1 cellular context compared by ENCODE assay signal in the genomic region with DNA sequence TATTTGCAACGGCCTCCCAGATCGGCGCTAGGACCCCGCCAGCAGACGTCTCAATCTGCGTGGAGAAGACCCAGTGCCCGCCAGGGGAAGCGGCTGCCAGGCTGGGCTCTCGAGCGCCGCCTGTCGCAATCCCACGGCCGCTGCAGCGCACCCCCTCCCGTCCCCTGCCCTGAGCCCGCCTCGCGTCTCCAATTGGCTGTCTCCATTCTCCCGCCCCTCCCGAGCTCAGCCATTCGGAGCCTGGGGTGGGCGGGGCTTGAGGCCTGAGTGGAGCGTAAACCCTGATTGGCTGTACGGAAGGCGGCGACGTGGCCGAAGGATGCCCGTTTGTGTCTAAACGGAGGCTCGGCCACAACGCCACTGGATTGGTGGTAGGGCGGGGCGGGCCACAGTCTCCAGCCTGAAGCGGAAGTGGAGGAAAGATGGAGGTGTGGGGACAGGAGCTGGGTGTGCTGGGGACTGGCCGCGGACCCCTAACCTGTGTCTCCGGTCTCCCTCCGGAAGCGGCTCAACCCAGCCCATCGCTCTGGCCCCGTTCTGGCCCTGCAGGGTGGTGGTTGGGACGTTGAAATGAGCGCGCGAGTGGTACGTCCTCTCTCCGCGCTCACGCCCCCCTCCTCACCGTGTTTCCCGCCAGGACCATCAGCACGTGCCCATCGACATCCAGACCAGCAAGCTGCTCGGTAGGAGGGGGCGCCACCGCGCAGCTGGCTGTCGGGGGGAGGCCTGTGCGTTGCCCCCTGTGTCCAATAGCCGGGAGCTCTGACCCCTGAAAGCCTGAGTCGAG.
TF ChIP-seq lines count a peak whose summit lies in the region.

A gene with protein sequence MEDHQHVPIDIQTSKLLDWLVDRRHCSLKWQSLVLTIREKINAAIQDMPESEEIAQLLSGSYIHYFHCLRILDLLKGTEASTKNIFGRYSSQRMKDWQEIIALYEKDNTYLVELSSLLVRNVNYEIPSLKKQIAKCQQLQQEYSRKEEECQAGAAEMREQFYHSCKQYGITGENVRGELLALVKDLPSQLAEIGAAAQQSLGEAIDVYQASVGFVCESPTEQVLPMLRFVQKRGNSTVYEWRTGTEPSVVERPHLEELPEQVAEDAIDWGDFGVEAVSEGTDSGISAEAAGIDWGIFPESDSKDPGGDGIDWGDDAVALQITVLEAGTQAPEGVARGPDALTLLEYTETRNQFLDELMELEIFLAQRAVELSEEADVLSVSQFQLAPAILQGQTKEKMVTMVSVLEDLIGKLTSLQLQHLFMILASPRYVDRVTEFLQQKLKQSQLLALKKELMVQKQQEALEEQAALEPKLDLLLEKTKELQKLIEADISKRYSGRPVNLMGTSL (plus strand): TSS at position 389 of the 787 bp plus-strand sequence. CDS start 34 bp downstream, at position 423.

TF ChIP-seq in HepG2, 621 proteins besides CTCF, POLR2A, EP300 and RAD21 (continued from another document and continues in another):
- TF ChIP-seq, protein P1, sequence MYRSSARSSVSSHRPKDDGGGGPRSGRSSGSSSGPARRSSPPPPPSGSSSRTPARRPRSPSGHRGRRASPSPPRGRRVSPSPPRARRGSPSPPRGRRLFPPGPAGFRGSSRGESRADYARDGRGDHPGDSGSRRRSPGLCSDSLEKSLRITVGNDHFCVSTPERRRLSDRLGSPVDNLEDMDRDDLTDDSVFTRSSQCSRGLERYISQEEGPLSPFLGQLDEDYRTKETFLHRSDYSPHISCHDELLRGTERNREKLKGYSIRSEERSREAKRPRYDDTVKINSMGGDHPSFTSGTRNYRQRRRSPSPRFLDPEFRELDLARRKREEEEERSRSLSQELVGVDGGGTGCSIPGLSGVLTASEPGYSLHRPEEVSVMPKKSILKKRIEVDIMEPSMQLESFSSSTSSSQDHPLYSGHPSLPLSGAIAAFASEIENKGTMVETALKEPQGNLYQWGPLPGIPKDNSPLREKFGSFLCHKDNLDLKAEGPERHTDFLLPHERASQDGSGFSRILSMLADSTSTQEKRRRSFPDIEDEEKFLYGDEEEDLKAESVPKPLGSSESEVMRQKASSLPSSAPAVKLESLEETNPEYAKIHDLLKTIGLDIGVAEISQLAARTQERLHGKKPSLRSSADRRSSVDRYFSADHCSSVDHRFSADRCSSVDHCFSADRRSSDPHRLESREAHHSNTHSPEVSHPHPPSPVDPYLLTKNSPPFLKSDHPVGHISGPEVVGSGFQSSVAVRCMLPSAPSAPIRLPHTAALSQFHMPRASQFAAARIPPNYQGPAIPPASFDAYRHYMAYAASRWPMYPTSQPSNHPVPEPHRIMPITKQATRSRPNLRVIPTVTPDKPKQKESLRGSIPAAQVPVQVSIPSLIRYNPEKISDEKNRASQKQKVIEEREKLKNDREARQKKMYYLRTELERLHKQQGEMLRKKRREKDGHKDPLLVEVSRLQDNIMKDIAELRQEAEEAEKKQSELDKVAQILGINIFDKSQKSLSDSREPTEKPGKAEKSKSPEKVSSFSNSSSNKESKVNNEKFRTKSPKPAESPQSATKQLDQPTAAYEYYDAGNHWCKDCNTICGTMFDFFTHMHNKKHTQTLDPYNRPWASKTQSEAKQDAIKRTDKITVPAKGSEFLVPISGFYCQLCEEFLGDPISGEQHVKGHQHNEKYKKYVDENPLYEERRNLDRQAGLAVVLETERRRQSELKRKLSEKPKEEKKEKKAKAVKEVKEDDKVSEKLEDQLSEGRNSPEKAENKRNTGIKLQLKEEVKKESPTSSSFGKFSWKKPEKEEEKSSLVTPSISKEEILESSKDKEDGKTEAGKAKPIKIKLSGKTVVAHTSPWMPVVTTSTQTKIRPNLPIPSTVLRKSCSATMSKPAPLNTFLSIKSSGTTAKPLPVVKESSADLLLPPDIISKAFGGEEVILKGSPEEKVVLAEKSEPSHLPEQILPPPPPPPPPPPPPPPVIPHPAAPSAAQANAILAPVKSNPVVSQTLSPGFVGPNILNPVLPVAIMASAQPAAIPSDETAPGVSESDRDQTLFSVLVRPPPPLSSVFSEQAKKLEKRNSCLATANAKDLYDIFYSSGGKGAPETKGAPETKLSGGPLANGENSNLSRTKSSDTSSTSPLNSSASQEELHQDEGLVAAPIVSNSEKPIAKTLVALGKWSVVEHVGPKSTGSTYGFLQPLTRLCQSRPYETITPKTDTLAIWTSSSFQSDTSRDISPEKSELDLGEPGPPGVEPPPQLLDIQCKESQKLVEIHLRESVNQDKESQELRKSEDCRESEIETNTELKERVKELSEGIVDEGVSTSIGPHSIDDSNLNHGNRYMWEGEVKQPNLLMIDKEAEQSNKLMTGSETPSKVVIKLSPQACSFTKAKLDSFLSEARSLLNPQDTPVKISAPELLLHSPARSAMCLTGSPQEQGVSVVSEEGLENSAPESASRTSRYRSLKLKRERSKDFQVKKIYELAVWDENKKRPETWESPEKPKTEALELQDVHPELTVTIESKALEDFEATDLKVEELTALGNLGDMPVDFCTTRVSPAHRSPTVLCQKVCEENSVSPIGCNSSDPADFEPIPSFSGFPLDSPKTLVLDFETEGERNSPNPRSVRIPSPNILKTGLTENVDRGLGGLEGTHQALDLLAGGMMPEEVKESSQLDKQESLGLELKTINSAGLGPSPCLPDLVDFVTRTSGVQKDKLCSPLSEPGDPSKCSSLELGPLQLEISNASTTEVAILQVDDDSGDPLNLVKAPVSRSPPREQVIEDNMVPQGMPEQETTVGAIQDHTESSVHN (CRISPR knock-in tag; IDR thresholded peaks at IDR 0.05): peak; percentile 94; the same call in 1 of the 2 replicates
- peak; percentile 99 for TF ChIP-seq KDM5B (CRISPR knock-in tag; IDR thresholded peaks at IDR 0.05; ENCODE audit: borderline replicate concordance)
- 0 out of 2 replicates have a peak, but pooled peaks have one; percentile 65 for TF ChIP-seq ZNF550 (CRISPR knock-in tag; IDR thresholded peaks at IDR 0.05; ENCODE audit: borderline replicate concordance)
- TF ChIP-seq ZNF709 (CRISPR knock-in tag; IDR thresholded peaks at IDR 0.05): peak; percentile 99
- TF ChIP-seq, protein P2, sequence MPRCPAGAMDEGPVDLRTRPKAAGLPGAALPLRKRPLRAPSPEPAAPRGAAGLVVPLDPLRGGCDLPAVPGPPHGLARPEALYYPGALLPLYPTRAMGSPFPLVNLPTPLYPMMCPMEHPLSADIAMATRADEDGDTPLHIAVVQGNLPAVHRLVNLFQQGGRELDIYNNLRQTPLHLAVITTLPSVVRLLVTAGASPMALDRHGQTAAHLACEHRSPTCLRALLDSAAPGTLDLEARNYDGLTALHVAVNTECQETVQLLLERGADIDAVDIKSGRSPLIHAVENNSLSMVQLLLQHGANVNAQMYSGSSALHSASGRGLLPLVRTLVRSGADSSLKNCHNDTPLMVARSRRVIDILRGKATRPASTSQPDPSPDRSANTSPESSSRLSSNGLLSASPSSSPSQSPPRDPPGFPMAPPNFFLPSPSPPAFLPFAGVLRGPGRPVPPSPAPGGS (CRISPR knock-in tag; IDR thresholded peaks at IDR 0.05): peak; percentile 96
- 0 out of 2 replicates have a peak, but pooled peaks have one; percentile 83 for TF ChIP-seq ZNF317 (CRISPR knock-in tag; IDR thresholded peaks at IDR 0.05)
- TF ChIP-seq RORA (CRISPR knock-in tag; IDR thresholded peaks at IDR 0.05): no peak
- TF ChIP-seq TOPORS (CRISPR knock-in tag; IDR thresholded peaks at IDR 0.05): peak; percentile 99; the same call in 1 of the 2 replicates
- peak; percentile 61 for TF ChIP-seq HNRNPK (IDR thresholded peaks at IDR 0.05; ENCODE audit: low read depth, low read length, poor library complexity, severe bottlenecking)
- TF ChIP-seq CCAR2 (optimal IDR thresholded peaks at IDR 0.05; ENCODE audit: low read depth, low read length): peak; percentile 64
- TF ChIP-seq, protein P3, sequence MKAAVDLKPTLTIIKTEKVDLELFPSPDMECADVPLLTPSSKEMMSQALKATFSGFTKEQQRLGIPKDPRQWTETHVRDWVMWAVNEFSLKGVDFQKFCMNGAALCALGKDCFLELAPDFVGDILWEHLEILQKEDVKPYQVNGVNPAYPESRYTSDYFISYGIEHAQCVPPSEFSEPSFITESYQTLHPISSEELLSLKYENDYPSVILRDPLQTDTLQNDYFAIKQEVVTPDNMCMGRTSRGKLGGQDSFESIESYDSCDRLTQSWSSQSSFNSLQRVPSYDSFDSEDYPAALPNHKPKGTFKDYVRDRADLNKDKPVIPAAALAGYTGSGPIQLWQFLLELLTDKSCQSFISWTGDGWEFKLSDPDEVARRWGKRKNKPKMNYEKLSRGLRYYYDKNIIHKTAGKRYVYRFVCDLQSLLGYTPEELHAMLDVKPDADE (CRISPR knock-in tag; IDR thresholded peaks at IDR 0.05): peak; percentile 59; the same call in 1 of the 2 replicates
- 0 out of 2 replicates have a peak, but pooled peaks have one; percentile 62 for TF ChIP-seq ONECUT2 (CRISPR knock-in tag; IDR thresholded peaks at IDR 0.05)
- TF ChIP-seq KDM5A (IDR thresholded peaks at IDR 0.05; ENCODE audit: borderline replicate concordance, low read length): peak; percentile 58; the same call in 1 of the 2 replicates
- peak; percentile 67; the same call in 1 of the 2 replicates for TF ChIP-seq ZFP37 (CRISPR knock-in tag; IDR thresholded peaks at IDR 0.05; ENCODE audit: borderline replicate concordance)
- peak; percentile 92 for TF ChIP-seq TAF1 (CRISPR knock-in tag; IDR thresholded peaks at IDR 0.05)
- peak; percentile 71 for TF ChIP-seq ZNF451 (CRISPR knock-in tag; IDR thresholded peaks at IDR 0.05)
- TF ChIP-seq GATA4 (IDR thresholded peaks at IDR 0.05; ENCODE audit: borderline replicate concordance, low read depth): no peak
- TF ChIP-seq TSC22D2 (CRISPR knock-in tag; IDR thresholded peaks at IDR 0.05; ENCODE audit: borderline replicate concordance): peak; percentile 97
- peak; percentile 83; the same call in 1 of the 2 replicates for TF ChIP-seq RFXAP (CRISPR knock-in tag; IDR thresholded peaks at IDR 0.05; ENCODE audit: borderline replicate concordance)
- TF ChIP-seq ZNF354B (CRISPR knock-in tag; IDR thresholded peaks at IDR 0.05): peak; percentile 74
- TF ChIP-seq, protein P4, sequence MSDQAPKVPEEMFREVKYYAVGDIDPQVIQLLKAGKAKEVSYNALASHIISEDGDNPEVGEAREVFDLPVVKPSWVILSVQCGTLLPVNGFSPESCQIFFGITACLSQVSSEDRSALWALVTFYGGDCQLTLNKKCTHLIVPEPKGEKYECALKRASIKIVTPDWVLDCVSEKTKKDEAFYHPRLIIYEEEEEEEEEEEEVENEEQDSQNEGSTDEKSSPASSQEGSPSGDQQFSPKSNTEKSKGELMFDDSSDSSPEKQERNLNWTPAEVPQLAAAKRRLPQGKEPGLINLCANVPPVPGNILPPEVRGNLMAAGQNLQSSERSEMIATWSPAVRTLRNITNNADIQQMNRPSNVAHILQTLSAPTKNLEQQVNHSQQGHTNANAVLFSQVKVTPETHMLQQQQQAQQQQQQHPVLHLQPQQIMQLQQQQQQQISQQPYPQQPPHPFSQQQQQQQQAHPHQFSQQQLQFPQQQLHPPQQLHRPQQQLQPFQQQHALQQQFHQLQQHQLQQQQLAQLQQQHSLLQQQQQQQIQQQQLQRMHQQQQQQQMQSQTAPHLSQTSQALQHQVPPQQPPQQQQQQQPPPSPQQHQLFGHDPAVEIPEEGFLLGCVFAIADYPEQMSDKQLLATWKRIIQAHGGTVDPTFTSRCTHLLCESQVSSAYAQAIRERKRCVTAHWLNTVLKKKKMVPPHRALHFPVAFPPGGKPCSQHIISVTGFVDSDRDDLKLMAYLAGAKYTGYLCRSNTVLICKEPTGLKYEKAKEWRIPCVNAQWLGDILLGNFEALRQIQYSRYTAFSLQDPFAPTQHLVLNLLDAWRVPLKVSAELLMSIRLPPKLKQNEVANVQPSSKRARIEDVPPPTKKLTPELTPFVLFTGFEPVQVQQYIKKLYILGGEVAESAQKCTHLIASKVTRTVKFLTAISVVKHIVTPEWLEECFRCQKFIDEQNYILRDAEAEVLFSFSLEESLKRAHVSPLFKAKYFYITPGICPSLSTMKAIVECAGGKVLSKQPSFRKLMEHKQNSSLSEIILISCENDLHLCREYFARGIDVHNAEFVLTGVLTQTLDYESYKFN (CRISPR knock-in tag; conservative IDR thresholded peaks at IDR 0.05): peak; percentile 71
- TF ChIP-seq AHR (CRISPR knock-in tag; IDR thresholded peaks at IDR 0.05): peak; percentile 98
- TF ChIP-seq SIX1 (CRISPR knock-in tag; IDR thresholded peaks at IDR 0.05; ENCODE audit: borderline replicate concordance): peak; percentile 15; the same call in 1 of the 2 replicates
- TF ChIP-seq ERF (CRISPR knock-in tag; IDR thresholded peaks at IDR 0.05): peak; percentile 87
- peak; percentile 89; the same call in 1 of the 2 replicates for TF ChIP-seq ZNF234 (CRISPR knock-in tag; conservative IDR thresholded peaks at IDR 0.05)
- TF ChIP-seq HOXA7 (CRISPR knock-in tag; IDR thresholded peaks at IDR 0.05): peak; percentile 96
- peak; percentile 92; the same call in 1 of the 2 replicates for TF ChIP-seq HNRNPL (IDR thresholded peaks at IDR 0.05; ENCODE audit: low read depth, low read length)
- TF ChIP-seq ZNF510 (CRISPR knock-in tag; IDR thresholded peaks at IDR 0.05; ENCODE audit: low read depth): no peak
- TF ChIP-seq ZNF558 (CRISPR knock-in tag; IDR thresholded peaks at IDR 0.05; ENCODE audit: borderline replicate concordance): peak; percentile 92
- TF ChIP-seq HOXD1 (CRISPR knock-in tag; IDR thresholded peaks at IDR 0.05): peak; percentile 91
- TF ChIP-seq TARDBP (CRISPR knock-in tag; IDR thresholded peaks at IDR 0.05): peak; percentile 77
- peak; percentile 97 for TF ChIP-seq ZNF350 (CRISPR knock-in tag; IDR thresholded peaks at IDR 0.05; ENCODE audit: borderline replicate concordance, low read depth)
- TF ChIP-seq HMG20B (CRISPR knock-in tag; conservative IDR thresholded peaks at IDR 0.05): no peak
- TF ChIP-seq, protein P5, sequence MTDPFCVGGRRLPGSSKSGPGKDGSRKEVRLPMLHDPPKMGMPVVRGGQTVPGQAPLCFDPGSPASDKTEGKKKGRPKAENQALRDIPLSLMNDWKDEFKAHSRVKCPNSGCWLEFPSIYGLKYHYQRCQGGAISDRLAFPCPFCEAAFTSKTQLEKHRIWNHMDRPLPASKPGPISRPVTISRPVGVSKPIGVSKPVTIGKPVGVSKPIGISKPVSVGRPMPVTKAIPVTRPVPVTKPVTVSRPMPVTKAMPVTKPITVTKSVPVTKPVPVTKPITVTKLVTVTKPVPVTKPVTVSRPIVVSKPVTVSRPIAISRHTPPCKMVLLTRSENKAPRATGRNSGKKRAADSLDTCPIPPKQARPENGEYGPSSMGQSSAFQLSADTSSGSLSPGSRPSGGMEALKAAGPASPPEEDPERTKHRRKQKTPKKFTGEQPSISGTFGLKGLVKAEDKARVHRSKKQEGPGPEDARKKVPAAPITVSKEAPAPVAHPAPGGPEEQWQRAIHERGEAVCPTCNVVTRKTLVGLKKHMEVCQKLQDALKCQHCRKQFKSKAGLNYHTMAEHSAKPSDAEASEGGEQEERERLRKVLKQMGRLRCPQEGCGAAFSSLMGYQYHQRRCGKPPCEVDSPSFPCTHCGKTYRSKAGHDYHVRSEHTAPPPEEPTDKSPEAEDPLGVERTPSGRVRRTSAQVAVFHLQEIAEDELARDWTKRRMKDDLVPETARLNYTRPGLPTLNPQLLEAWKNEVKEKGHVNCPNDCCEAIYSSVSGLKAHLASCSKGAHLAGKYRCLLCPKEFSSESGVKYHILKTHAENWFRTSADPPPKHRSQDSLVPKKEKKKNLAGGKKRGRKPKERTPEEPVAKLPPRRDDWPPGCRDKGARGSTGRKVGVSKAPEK (CRISPR knock-in tag; IDR thresholded peaks at IDR 0.05; ENCODE audit: borderline replicate concordance): peak; percentile 35; the same call in 1 of the 2 replicates
- peak; percentile 87 for TF ChIP-seq AGO2 (optimal IDR thresholded peaks at IDR 0.05; ENCODE audit: low read depth, low read length)
- TF ChIP-seq ZNF530 (CRISPR knock-in tag; IDR thresholded peaks at IDR 0.05; ENCODE audit: low read depth): peak; percentile 93
